Comparison of ENCODE assay signal across 16 cellular contexts in the genomic region with DNA sequence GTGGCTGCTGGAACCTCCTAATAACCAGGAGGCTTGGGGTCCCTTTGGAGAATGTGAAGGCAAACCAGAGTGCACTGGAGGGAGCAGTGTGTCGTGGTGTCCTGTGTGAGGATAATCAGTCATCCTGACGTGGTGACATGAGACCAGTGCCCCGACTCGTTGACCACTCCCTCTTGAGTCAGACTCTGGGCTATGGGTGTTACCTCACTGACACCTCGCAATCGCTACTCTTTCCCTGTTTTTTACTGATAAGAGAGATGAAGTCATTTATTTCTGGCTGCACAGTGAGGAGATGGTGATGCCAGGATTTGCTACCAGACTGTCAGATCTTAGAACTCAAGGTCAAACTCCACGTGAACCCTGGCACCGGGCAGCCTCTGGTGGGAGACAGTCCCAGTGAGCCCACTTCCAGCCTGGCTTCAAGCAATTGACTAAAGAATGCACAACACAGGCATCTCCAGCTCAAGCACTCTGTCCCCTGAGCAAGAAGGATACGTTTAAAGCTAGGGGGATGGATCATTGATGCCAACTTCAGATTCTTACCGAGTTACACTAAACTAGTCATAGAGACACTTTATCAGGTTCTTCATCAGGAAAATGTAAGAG. TPM values are rescaled to one million over a fixed set of nuclear protein-coding genes. Genes with fewer than 3 reads are reported as not detected.
A peak's percentile ranks its signal among the peaks of the same experiment; 100 is the strongest.
DNase-seq lines count a peak whose midpoint lies in the region; ATAC-seq, FAIRE-seq and TF ChIP-seq lines count a peak whose summit lies in the region.
"Had no signal": no experiment of that assay in that cellular context is flagged by ENCODE, and none has a peak within 500 bp of the region (broad histone marks: within the 10 kb centered on the region; RNA-seq: fewer than 3 reads in every experiment).

No MANE protein-coding gene starts in this region.

- POLR2A ChIA-PET in K562 (lab: Yijun Ruan, JAX) = interaction anchor here (0.8 kb wide), 1 partner anchor 10 kb away, joined by 3 read pairs; no protein-coding TSS in a partner anchor

- H3K9me3 Mint-ChIP-seq in activated T-cell treated with anti-CD3 and anti-CD28 coated beads, Interleukin-2, amount 50 U/mL, for 72 hours = peaks cover 6 to 7% of the 10 kb centered on the region in 2 donors
- H3K9me3 Mint-ChIP-seq in stimulated activated effector memory CD8-positive, alpha-beta T cell treated with anti-CD3 and anti-CD28 coated beads, Interleukin-12 subunit alpha, Interleukin-12 subunit beta, amount 100 ng/mL, for 72 hours = peaks cover 3% of the 10 kb centered on the region
- H3K9me3 Mint-ChIP-seq: activated naive CD4-positive, alpha-beta T cell treated with anti-CD3 and anti-CD28 coated beads for 36 hours; central memory CD8-positive, alpha-beta T cell had no signal

- ATAC-seq in activated T-cell treated with anti-CD3 and anti-CD28 coated beads, Interleukin-2, amount 50 U/mL, for 72 hours (replicated peaks in 1 of 2) = peak; percentile 79 to 82
- ATAC-seq in K562 = peak; percentile 99
- ATAC-seq in stimulated activated effector memory CD8-positive, alpha-beta T cell treated with anti-CD3 and anti-CD28 coated beads, Interleukin-12 subunit alpha, Interleukin-12 subunit beta, amount 100 ng/mL, for 72 hours = peak; percentile 94
- ATAC-seq: gastroesophageal sphincter had no signal

- BruUV-seq in K562 (replicated peaks; lab: Mats Ljungman, UMichigan) = no TSS peak

- peaks cover 13 to 19% of the 10 kb centered on the region in 2 experiments; a peak in 4 of 5 replicates for H3K4me1 ChIP-seq in K562 (replicated peaks in 1 of 2; ENCODE audit: control insufficient read depth in 2 of 2, insufficient read depth in 2 of 2, low read length in 2 of 2)
- H3K4me1 ChIP-seq: gastroesophageal sphincter had no signal

- H2AFZ ChIP-seq in K562 (ENCODE audit: low read depth, low read length) = no peak overlapping the region
- H2AFZ ChIP-seq: GM23248 had no signal

- H3K4me3 Mint-ChIP-seq in activated T-cell treated with anti-CD3 and anti-CD28 coated beads, Interleukin-2, amount 50 U/mL, for 72 hours = no peak overlapping the region
- no peak overlapping the region for H3K4me3 Mint-ChIP-seq in stimulated activated effector memory CD8-positive, alpha-beta T cell treated with anti-CD3 and anti-CD28 coated beads, Interleukin-12 subunit alpha, Interleukin-12 subunit beta, amount 100 ng/mL, for 72 hours
- H3K4me3 Mint-ChIP-seq: activated naive CD4-positive, alpha-beta T cell treated with anti-CD3 and anti-CD28 coated beads for 36 hours; central memory CD8-positive, alpha-beta T cell; IgD-negative memory B cell had no signal

- H3K9me3 ChIP-seq in K562 (replicated peaks; ENCODE audit: control insufficient read depth, insufficient read depth, low read depth, low read length) = no peaks in the 10 kb centered on the region

- intact Hi-C loops in K562 (cut with micrococcal nuclease) = no loop called here

- no peak overlapping the region for H3K27ac Mint-ChIP-seq in activated T-cell treated with anti-CD3 and anti-CD28 coated beads, Interleukin-2, amount 50 U/mL, for 72 hours
- peak overlapping the region; percentile 3 for H3K27ac Mint-ChIP-seq in stimulated activated effector memory CD8-positive, alpha-beta T cell treated with anti-CD3 and anti-CD28 coated beads, Interleukin-12 subunit alpha, Interleukin-12 subunit beta, amount 100 ng/mL, for 72 hours
- H3K27ac Mint-ChIP-seq: activated naive CD4-positive, alpha-beta T cell treated with anti-CD3 and anti-CD28 coated beads for 36 hours had no signal

- H3K27me3 ChIP-seq in K562 (ENCODE audit: control insufficient read depth in 2 of 2, insufficient read depth in 2 of 2, low read length in 2 of 2) = no peaks in the 10 kb centered on the region; a peak in 1 of 5 replicates

- CTCF ChIA-PET in K562 (lab: Yijun Ruan, JAX; ENCODE audit: low intra/inter-chr PET ratio) = no interaction called here

- H4K20me1 ChIP-seq in K562 (replicated peaks; ENCODE audit: control insufficient read depth, insufficient read depth, low read length) = no peaks in the 10 kb centered on the region; the same call in 1 of the 2 replicates

- H3K9me1 ChIP-seq in K562 (ENCODE audit: control insufficient read depth, insufficient read depth, low read length) = no peaks in the 10 kb centered on the region

- H3K4me1 Mint-ChIP-seq in activated T-cell treated with anti-CD3 and anti-CD28 coated beads, Interleukin-2, amount 50 U/mL, for 72 hours (ENCODE audit: low read depth) = peaks cover 46% of the 10 kb centered on the region
- peaks cover 56% of the 10 kb centered on the region for H3K4me1 Mint-ChIP-seq in stimulated activated effector memory CD8-positive, alpha-beta T cell treated with anti-CD3 and anti-CD28 coated beads, Interleukin-12 subunit alpha, Interleukin-12 subunit beta, amount 100 ng/mL, for 72 hours
- H3K4me1 Mint-ChIP-seq: IgD-negative memory B cell had no signal

- WGBS in K562 (ENCODE audit: insufficient coverage, low coverage, missing lambda C conversion rate) = 0% methylated on average over 10 of the region's 10 CpGs

- no peaks in the 10 kb centered on the region for H3K27me3 Mint-ChIP-seq in activated T-cell treated with anti-CD3 and anti-CD28 coated beads, Interleukin-2, amount 50 U/mL, for 72 hours (ENCODE audit: low read depth)
- H3K27me3 Mint-ChIP-seq: central memory CD8-positive, alpha-beta T cell had no signal

- H3K4me2 ChIP-seq in K562 (ENCODE audit: insufficient read depth, low read length) = no peak overlapping the region; the same call in 1 of the 2 replicates

- H3K27ac ChIP-seq in K562 (ENCODE audit: extremely low read depth, low read depth, low read length) = peak overlapping the region; percentile 40; the same call in 1 of the 3 replicates
- H3K27ac ChIP-seq: gastroesophageal sphincter, GM23248 had no signal

- no peak overlapping the region for H3K4me3 ChIP-seq in K562
- H3K4me3 ChIP-seq: gastroesophageal sphincter, GM23248 had no signal

- in situ Hi-C loops in K562 (cut with MboI) = no loop called here

- no peak for TF ChIP-seq CTCF in K562 (IDR thresholded peaks at IDR 0.05 in 2 of 3, conservative IDR thresholded peaks at IDR 0.05 in 1 of 3; ENCODE audit: insufficient read depth in 2 of 3, low read depth in 1 of 3, low read length in 3 of 3)

- peak in 1 of 2 experiments; percentile 9; a peak in 1 of 4 replicates for TF ChIP-seq RAD21 in K562 (CRISPR knock-in tag; conservative IDR thresholded peaks at IDR 0.05 in 1 of 2, IDR thresholded peaks at IDR 0.05 in 1 of 2)

- peak; percentile 100 for FAIRE-seq in K562 (lab: Jason Lieb, UNC)

- H3K9ac ChIP-seq in K562 (ENCODE audit: insufficient read depth in 1 of 2, low read depth in 2 of 2, low read length in 2 of 2) = no peak overlapping the region
- H3K9ac ChIP-seq: GM23248 had no signal

- no peak for TF ChIP-seq POLR2A in K562 (conservative IDR thresholded peaks at IDR 0.05)

- no peaks in the 10 kb centered on the region for H3K36me3 ChIP-seq in K562 (ENCODE audit: control insufficient read depth, insufficient read depth, low read length)
- H3K36me3 ChIP-seq: gastroesophageal sphincter had no signal

- no peaks in the 10 kb centered on the region for H3K79me2 ChIP-seq in K562 (ENCODE audit: control insufficient read depth, insufficient read depth, low read length)

- peak; percentile 70; the same call in 1 of the 2 replicates for TF ChIP-seq EP300 in K562 (IDR thresholded peaks at IDR 0.05; ENCODE audit: low read length)

- peaks cover 41 to 68% of the 10 kb centered on the region in 2 donors for H3K36me3 Mint-ChIP-seq in activated T-cell treated with anti-CD3 and anti-CD28 coated beads, Interleukin-2, amount 50 U/mL, for 72 hours (ENCODE audit: insufficient read depth in 2 of 2)
- H3K36me3 Mint-ChIP-seq in stimulated activated effector memory CD8-positive, alpha-beta T cell treated with anti-CD3 and anti-CD28 coated beads, Interleukin-12 subunit alpha, Interleukin-12 subunit beta, amount 100 ng/mL, for 72 hours = peaks cover 76% of the 10 kb centered on the region

- DNase-seq in activated T-cell treated with anti-CD3 and anti-CD28 coated beads, Interleukin-2, amount 50 U/mL, for 72 hours = peak in 1 of 2 donors; percentile 43
- DNase-seq in activated T-cell treated with anti-CD3 and anti-CD28 coated beads, Interleukin-2, amount 50 U/mL, for 1 hour = no peak
- DNase-seq in OCI-M1 (lab: John Stamatoyannopoulos, UW) (peak; percentile 93), K562 (ENCODE audit: extremely low read depth in 1 of 4, low spot score in 3 of 4) (peak; percentile 87 to 94 (median 93)), NCI-H1930 (lab: John Stamatoyannopoulos, UW) (no peak), NCI-H69 (lab: John Stamatoyannopoulos, UW) (no peak)
- DNase-seq in stimulated activated effector memory CD8-positive, alpha-beta T cell treated with anti-CD3 and anti-CD28 coated beads, Interleukin-12 subunit alpha, Interleukin-12 subunit beta, amount 100 ng/mL, for 72 hours (ENCODE audit: low spot score in 2 of 2) = no peak
- DNase-seq in stimulated activated CD4-positive, alpha-beta T cell treated with anti-CD3 and anti-CD28 coated beads, Interleukin-15, amount 100 ng/mL, for 24 hours = no peak
- DNase-seq: activated naive CD4-positive, alpha-beta T cell treated with anti-CD3 and anti-CD28 coated beads for 36 hours; GM23248; NCI-H526; T1000 had no signal

RNA-seq across cellular contexts. Expression of gene UBASH3A, which starts 30.3 kb away (rescaled TPM):
- total RNA-seq in activated T-cell treated with anti-CD3 and anti-CD28 coated beads, Interleukin-2, amount 50 U/mL, for 72 hours = 10 to 100 TPM; 54.5 to 57.4 TPM
- total RNA-seq in K562 (2011; cell fraction: chromatin; rRNA removed; ENCODE audit: low replicate concordance) = 1.1 and 3.3 TPM in 2 replicates
- 3.2 and 3.8 TPM in 2 replicates for total RNA-seq in K562 (2011; cell fraction: nucleolus; rRNA removed)
- total RNA-seq in K562 (2011; cell fraction: nucleoplasm; rRNA removed) = 1.0 and 2.0 TPM in 2 replicates
- total RNA-seq in K562 (2014; rRNA removed) (1.4 and 2.9 TPM in 2 replicates), K562 (2014; rRNA removed; fragmentation: Illumina TruSeq; extraction: Trizol) (0.35 and 0.47 TPM in 2 replicates), K562 (2015; rRNA removed; fragmentation: Illumina TruSeq; extraction: Trizol) (0.90 and 1.1 TPM in 2 replicates), K562 (2021) (1.5 and 1.8 TPM in 2 replicates)
- polyA plus RNA-seq in K562 (2011; rRNA removed) (1.4 and 4.4 TPM in 2 replicates), K562 (2014; fragmentation: Illumina TruSeq; extraction: Trizol) (1.1 and 1.4 TPM in 2 replicates), K562 (2014; fragmentation: Nextera tagmentation; extraction: Ambion mirVana) (under 1 TPM; 0.23 to 0.25 TPM), K562 (2014; rRNA removed) (1.0 and 1.4 TPM in 2 replicates)
- 2.1 and 4.7 TPM in 2 replicates for polyA plus RNA-seq in K562 (2011; cell fraction: cytosol; rRNA removed)
- 24.2 and 29.1 TPM in 2 replicates for polyA plus RNA-seq in K562 (2011; cell fraction: nucleus; rRNA removed)
- 1.1 and 1.5 TPM in 2 replicates for polyA plus RNA-seq in K562 (2012)
- polyA minus RNA-seq in K562 (2011; rRNA and poly(A)+ RNA removed) = 1.4 and 2.2 TPM in 2 replicates
- polyA minus RNA-seq in K562 (2011; cell fraction: cytosol; rRNA and poly(A)+ RNA removed) = 1.3 and 3.1 TPM in 2 replicates
- 7.9 and 15.2 TPM in 2 replicates for polyA minus RNA-seq in K562 (2011; cell fraction: nucleus; rRNA and poly(A)+ RNA removed)
- total RNA-seq: GM23248, osteoblast had no signal
- polyA plus RNA-seq: GM23248 had no signal

RNA-seq across cellular contexts. Expression of gene TMPRSS3, which starts 38.2 kb away (rescaled TPM):
- 10 to 100 TPM; 57.1 to 91.9 TPM for total RNA-seq in activated T-cell treated with anti-CD3 and anti-CD28 coated beads, Interleukin-2, amount 50 U/mL, for 72 hours
- total RNA-seq in K562 (2011; cell fraction: chromatin; rRNA removed; ENCODE audit: low replicate concordance) = 0.21 TPM in 1 of 2 replicates, not detected in the other
- total RNA-seq in K562 (2011; cell fraction: nucleolus; rRNA removed) = not detected in 2 replicates
- total RNA-seq in K562 (2011; cell fraction: nucleoplasm; rRNA removed) = not detected in 2 replicates
- total RNA-seq in K562 (2014; rRNA removed) = not detected in 2 replicates
- not detected in 2 replicates for total RNA-seq in K562 (2014; rRNA removed; fragmentation: Illumina TruSeq; extraction: Trizol)
- total RNA-seq in K562 (2015; rRNA removed; fragmentation: Illumina TruSeq; extraction: Trizol) = not detected in 2 replicates
- not detected in 2 replicates for total RNA-seq in K562 (2021)
- polyA plus RNA-seq in K562 (2011; rRNA removed) = 0.04 and 0.07 TPM in 2 replicates
- 0.13 and 0.25 TPM in 2 replicates for polyA plus RNA-seq in K562 (2011; cell fraction: cytosol; rRNA removed)
- 0.18 TPM in 2 replicates for polyA plus RNA-seq in K562 (2011; cell fraction: nucleus; rRNA removed)
- polyA plus RNA-seq in K562 (2012) = 0.03 and 0.04 TPM in 2 replicates
- not detected in 2 replicates for polyA plus RNA-seq in K562 (2014; fragmentation: Illumina TruSeq; extraction: Trizol)
- polyA plus RNA-seq in K562 (2014; fragmentation: Nextera tagmentation; extraction: Ambion mirVana) = not detected
- polyA plus RNA-seq in K562 (2014; rRNA removed) = not detected in 2 replicates
- polyA minus RNA-seq in K562 (2011; rRNA and poly(A)+ RNA removed) = not detected in 2 replicates
- 2.2 TPM in 1 of 2 replicates, not detected in the other for polyA minus RNA-seq in K562 (2011; cell fraction: cytosol; rRNA and poly(A)+ RNA removed)
- 1.1 TPM in 1 of 2 replicates, not detected in the other for polyA minus RNA-seq in K562 (2011; cell fraction: nucleus; rRNA and poly(A)+ RNA removed)
- total RNA-seq: GM23248, osteoblast had no signal
- polyA plus RNA-seq: GM23248, IgD-negative memory B cell had no signal

Comparison
In these comparisons a context has a peak if more than half of its experiments do, and no peak if none do; other contexts are left out.
1. DNase-seq: peak in OCI-M1 (single experiment) and K562 (4 of 4); none in activated T-cell treated with anti-CD3 and anti-CD28 coated beads, Interleukin-2, amount 50 U/mL, for 1 hour (single experiment), stimulated activated effector memory CD8-positive, alpha-beta T cell treated with anti-CD3 and anti-CD28 coated beads, Interleukin-12 subunit alpha, Interleukin-12 subunit beta, amount 100 ng/mL, for 72 hours (0 of 2), stimulated activated CD4-positive, alpha-beta T cell treated with anti-CD3 and anti-CD28 coated beads, Interleukin-15, amount 100 ng/mL, for 24 hours (single experiment), NCI-H1930 (0 of 2) and NCI-H69 (single experiment).
2. RNA of gene UBASH3A, which starts 30.3 kb away (total RNA-seq): 54.5 to 57.4 TPM in activated T-cell treated with anti-CD3 and anti-CD28 coated beads, Interleukin-2, amount 50 U/mL, for 72 hours; 0.35 to 3.8 TPM in K562; every median in the first group is over 10 times any median in the second.
3. RNA of gene TMPRSS3, which starts 38.2 kb away (total RNA-seq): 57.1 to 91.9 TPM in activated T-cell treated with anti-CD3 and anti-CD28 coated beads, Interleukin-2, amount 50 U/mL, for 72 hours; 0.21 TPM in K562; every median in the first group is over 10 times any median in the second.
4. Peak in every context shown above with its lines, with median percentiles within 50 percentile points of each other: ATAC-seq.